In the genomic region with DNA sequence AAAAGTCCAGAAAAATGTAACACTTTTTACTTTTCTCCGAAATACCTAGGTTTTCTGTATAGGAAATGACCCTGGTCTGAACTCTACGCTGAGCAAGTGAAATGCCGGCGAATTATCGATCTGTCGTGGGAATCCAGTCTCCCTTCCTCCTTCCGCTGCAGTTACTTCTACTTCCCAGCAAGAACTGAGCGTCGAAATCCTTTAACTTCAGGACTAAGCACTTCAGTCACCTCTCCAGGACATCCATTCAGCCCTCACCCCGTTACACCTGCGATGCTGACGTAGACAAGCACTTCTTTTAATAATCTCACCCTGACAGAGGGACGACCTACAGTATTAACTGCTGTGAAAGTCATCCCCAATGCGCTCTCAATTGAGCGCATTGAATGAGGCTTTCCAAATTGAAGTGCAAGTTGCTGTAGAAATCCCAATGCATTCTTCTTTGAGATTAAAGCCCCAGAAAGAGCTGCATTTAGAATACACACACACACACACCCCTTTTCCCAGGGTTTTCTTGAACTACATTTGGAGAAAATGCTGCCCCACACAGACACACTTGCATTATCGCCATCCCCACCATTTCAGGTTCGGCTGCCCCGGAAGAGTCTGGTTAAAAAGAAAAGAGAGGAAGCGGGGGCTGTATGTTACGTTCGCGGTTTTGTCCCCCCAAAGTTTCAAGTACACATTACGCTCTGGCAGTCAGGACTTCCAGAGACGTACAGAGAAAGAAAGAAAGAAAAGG, we compare ENCODE assay signal across 8 cellular contexts. TPM values are rescaled to one million over a fixed set of nuclear protein-coding genes. Genes with fewer than 3 reads are reported as not detected.
DNase-seq lines count a peak whose midpoint lies in the region; ATAC-seq and TF ChIP-seq lines count a peak whose summit lies in the region.

No MANE protein-coding gene starts in this region.

- H3K27ac Mint-ChIP-seq in glutamatergic neuron (ENCODE audit: unreplicated experiment), result peak overlapping the region; percentile 91

- no peaks in the 10 kb centered on the region for H3K9me3 ChIP-seq in BLaER1 treated with 17β-estradiol and CSF1 and Interleukin-3, amounts not matched to agents 10 nM and 100 nM (replicated peaks in 1 of 11)

- no peaks in the 10 kb centered on the region for H3K36me3 Mint-ChIP-seq in glutamatergic neuron (ENCODE audit: unreplicated experiment)

- TF ChIP-seq CTCF in glutamatergic neuron (IDR thresholded peaks at IDR 0.05; ENCODE audit: partially characterized antibody, unreplicated experiment) (no peak), omental fat pad (IDR thresholded peaks at IDR 0.05) (no peak)

- H3K27ac ChIP-seq in BLaER1 treated with 17β-estradiol and CSF1 and Interleukin-3, amounts not matched to agents 10 nM and 100 nM, result peak overlapping the region; percentile 92 to 100 (median 100)

- peak overlapping the region; percentile 82 to 98 (median 94) for H3K4me3 ChIP-seq in BLaER1 treated with 17β-estradiol and CSF1 and Interleukin-3, amounts not matched to agents 10 nM and 100 nM

- H3K9me3 Mint-ChIP-seq in glutamatergic neuron (ENCODE audit: unreplicated experiment), result peaks cover 14% of the 10 kb centered on the region

- no peaks in the 10 kb centered on the region for H3K27me3 ChIP-seq in BLaER1 treated with 17β-estradiol and CSF1 and Interleukin-3, amounts not matched to agents 10 nM and 100 nM

- peaks cover 31 to 65% (median 48%) of the 10 kb centered on the region in 10 experiments for H3K4me1 ChIP-seq in BLaER1 treated with 17β-estradiol and CSF1 and Interleukin-3, amounts not matched to agents 10 nM and 100 nM

- peak overlapping the region; percentile 82 to 98 (median 90) for H3K4me2 ChIP-seq in BLaER1 treated with 17β-estradiol and CSF1 and Interleukin-3, amounts not matched to agents 10 nM and 100 nM

- H4K20me1 ChIP-seq in BLaER1 treated with 17β-estradiol and CSF1 and Interleukin-3, amounts not matched to agents 10 nM and 100 nM, result peaks cover 38 to 53% (median 51%) of the 10 kb centered on the region in 11 experiments; a peak in 21 of 22 replicates

- peaks cover 23% of the 10 kb centered on the region for H3K4me1 Mint-ChIP-seq in glutamatergic neuron (ENCODE audit: low read depth, unreplicated experiment)

- peak overlapping the region; percentile 91 for H3K4me3 Mint-ChIP-seq in glutamatergic neuron (ENCODE audit: unreplicated experiment)

- DNase-seq in NCI-H526 treated with DMSO at 0.1 percent for 48 hours (lab: John Stamatoyannopoulos, UW) (peak; percentile 49), glutamatergic neuron (peak; percentile 50), putamen (ENCODE audit: low spot score) (peak; percentile 39), omental fat pad (ENCODE audit: low spot score) (no peak)
- DNase-seq in activated effector memory CD4-positive, alpha-beta T cell treated with Interleukin-2 at 50 U/mL for 16 hours, result peak; percentile 12

- peaks cover 0 to 42% (median 0%) of the 10 kb centered on the region in 11 experiments; a peak in 6 of 22 replicates for H3K36me3 ChIP-seq in BLaER1 treated with 17β-estradiol and CSF1 and Interleukin-3, amounts not matched to agents 10 nM and 100 nM

- H3K9ac ChIP-seq in BLaER1 treated with 17β-estradiol and CSF1 and Interleukin-3, amounts not matched to agents 10 nM and 100 nM, result peak overlapping the region; percentile 98 to 100 (median 99)

- peaks cover 15% of the 10 kb centered on the region for H3K27me3 Mint-ChIP-seq in glutamatergic neuron (ENCODE audit: unreplicated experiment)

- ATAC-seq in GM18909 (IDR thresholded peaks at IDR 0.05; ENCODE audit: poor library complexity, unreplicated experiment) (peak; percentile 34), HG03108 (IDR thresholded peaks at IDR 0.05; ENCODE audit: unreplicated experiment) (peak; percentile 9), omental fat pad (ENCODE audit: low FRiP score) (no peak)

RNA-seq across cellular contexts. Expression of a gene that starts 1.2 kb away (rescaled TPM):
- total RNA-seq in glutamatergic neuron (ENCODE audit: unreplicated experiment) (250 TPM), omental fat pad (10 to 100 TPM; 63.0 to 98.0 (median 64.3) TPM)
